Comparison of ENCODE assay signal across 21 cellular contexts in genomic region chr7:155685791-155686160, GRCh38. TPM values are rescaled to one million over a fixed set of nuclear protein-coding genes. Genes with fewer than 3 reads are reported as not detected.
A peak's percentile ranks its signal among the peaks of the same experiment; 100 is the strongest.
DNase-seq lines count a peak whose midpoint lies in the region; ATAC-seq and TF ChIP-seq lines count a peak whose summit lies in the region.
"Had no signal": no experiment of that assay in that cellular context is flagged by ENCODE, and none has a peak within 500 bp of the region (broad histone marks: within the 10 kb centered on the region; RNA-seq: fewer than 3 reads in every experiment).

No MANE protein-coding gene starts in this region.

- H3K79me2 ChIP-seq in GM23338 (replicated peaks; ENCODE audit: insufficient read depth): peaks cover 100% of the 10 kb centered on the region

- TF ChIP-seq CTCF in GM23338 (conservative IDR thresholded peaks at IDR 0.05; ENCODE audit: low read depth in 2 of 2): no peak

- no peak overlapping the region for H3K4me3 ChIP-seq in GM23338
- H3K4me3 ChIP-seq: pancreas, uterus had no signal

- no peak overlapping the region for H3K4me3 Mint-ChIP-seq in stimulated activated naive CD8-positive, alpha-beta T cell treated with anti-CD3 and anti-CD28 coated beads, Interleukin-15, Interleukin-2, amounts not matched to agents 100 ng/mL and 50 ng/mL, for 24 hours
- no peak overlapping the region for H3K4me3 Mint-ChIP-seq in activated CD8-positive, alpha-beta T cell treated with anti-CD3 and anti-CD28 coated beads, Interleukin-2, amount 10 ng/mL, durations not matched to agents 7 days and 5 days
- no peak overlapping the region for H3K4me3 Mint-ChIP-seq in GM23338

- CTCF ChIA-PET in activated CD8-positive, alpha-beta T cell treated with anti-CD3 and anti-CD28 coated beads, Interleukin-2, amount 10 ng/mL, durations not matched to agents 7 days and 5 days (lab: Charles Lee): no interaction called here

- peak overlapping the region; percentile 37 for H3K27ac Mint-ChIP-seq in stimulated activated naive CD8-positive, alpha-beta T cell treated with anti-CD3 and anti-CD28 coated beads, Interleukin-15, Interleukin-2, amounts not matched to agents 100 ng/mL and 50 ng/mL, for 24 hours
- peak overlapping the region; percentile 30 for H3K27ac Mint-ChIP-seq in activated CD8-positive, alpha-beta T cell treated with anti-CD3 and anti-CD28 coated beads, Interleukin-2, amount 10 ng/mL, durations not matched to agents 7 days and 5 days
- no peak overlapping the region for H3K27ac Mint-ChIP-seq in GM23338

- H3K9me2 ChIP-seq in GM23338 (ENCODE audit: insufficient read depth): no peaks in the 10 kb centered on the region

- DNase-seq in stimulated activated naive CD8-positive, alpha-beta T cell treated with anti-CD3 and anti-CD28 coated beads, Interleukin-15, Interleukin-2, amounts not matched to agents 100 U/mL and 50 U/mL, for 24 hours: no peak
- no peak for DNase-seq in activated CD8-positive, alpha-beta T cell treated with anti-CD3 and anti-CD28 coated beads, Interleukin-2, amount 10 ng/mL, durations not matched to agents 7 days and 5 days
- DNase-seq in SK-N-DZ (ENCODE audit: low spot score): no peak
- DNase-seq in GM23338 (ENCODE audit: low spot score): no peak
- DNase-seq in NCI-H2171 (lab: John Stamatoyannopoulos, UW): no peak
- DNase-seq: activated CD4-positive, CD25-positive, alpha-beta regulatory T cell treated with anti-CD3 and anti-CD28 coated beads, Interleukin-2, amount 50 U/mL, for 72 hours; activated T-cell treated with anti-CD3 and anti-CD28 coated beads, Interleukin-2, amount 50 U/mL, for 1 hour; amygdala; Caco-2; caudate nucleus; IMR-90; left ventricle myocardium superior; NCI-H146; pancreas; PC-3; T1000; uterus had no signal

- no peak overlapping the region for H3K4me2 ChIP-seq in GM23338

- no peaks in the 10 kb centered on the region for H3K27me3 Mint-ChIP-seq in stimulated activated naive CD8-positive, alpha-beta T cell treated with anti-CD3 and anti-CD28 coated beads, Interleukin-15, Interleukin-2, amounts not matched to agents 100 ng/mL and 50 ng/mL, for 24 hours
- H3K27me3 Mint-ChIP-seq in activated CD8-positive, alpha-beta T cell treated with anti-CD3 and anti-CD28 coated beads, Interleukin-2, amount 10 ng/mL, durations not matched to agents 7 days and 5 days (ENCODE audit: low read depth): no peaks in the 10 kb centered on the region
- peaks cover 2% of the 10 kb centered on the region for H3K27me3 Mint-ChIP-seq in GM23338 (ENCODE audit: insufficient read depth, low read depth, poor library complexity)

- H4K20me1 ChIP-seq in GM23338 (replicated peaks; ENCODE audit: insufficient read depth): peaks cover 28% of the 10 kb centered on the region

- H3K27ac ChIP-seq in GM23338 (ENCODE audit: low read depth): no peak overlapping the region
- H3K27ac ChIP-seq: pancreas, uterus had no signal

- H3K36me3 Mint-ChIP-seq in stimulated activated naive CD8-positive, alpha-beta T cell treated with anti-CD3 and anti-CD28 coated beads, Interleukin-15, Interleukin-2, amounts not matched to agents 100 ng/mL and 50 ng/mL, for 24 hours (ENCODE audit: low read depth): peaks cover 78% of the 10 kb centered on the region
- peaks cover 83% of the 10 kb centered on the region for H3K36me3 Mint-ChIP-seq in activated CD8-positive, alpha-beta T cell treated with anti-CD3 and anti-CD28 coated beads, Interleukin-2, amount 10 ng/mL, durations not matched to agents 7 days and 5 days (ENCODE audit: low read depth)
- H3K36me3 Mint-ChIP-seq in GM23338 (ENCODE audit: low read depth): peaks cover 55% of the 10 kb centered on the region

- H3K9me3 Mint-ChIP-seq in stimulated activated naive CD8-positive, alpha-beta T cell treated with anti-CD3 and anti-CD28 coated beads, Interleukin-15, Interleukin-2, amounts not matched to agents 100 ng/mL and 50 ng/mL, for 24 hours: peaks cover 4% of the 10 kb centered on the region
- H3K9me3 Mint-ChIP-seq in activated CD8-positive, alpha-beta T cell treated with anti-CD3 and anti-CD28 coated beads, Interleukin-2, amount 10 ng/mL, durations not matched to agents 7 days and 5 days (ENCODE audit: insufficient read depth): no peaks in the 10 kb centered on the region
- peaks cover 13% of the 10 kb centered on the region for H3K9me3 Mint-ChIP-seq in GM23338

- ATAC-seq in stimulated activated naive CD8-positive, alpha-beta T cell treated with anti-CD3 and anti-CD28 coated beads, Interleukin-15, Interleukin-2, amounts not matched to agents 100 U/mL and 50 U/mL, for 24 hours: no peak
- ATAC-seq in GM21528 (IDR thresholded peaks at IDR 0.05; ENCODE audit: low FRiP score, unreplicated experiment) (peak; percentile 22), GM21515 (IDR thresholded peaks at IDR 0.05; ENCODE audit: unreplicated experiment) (no peak), GM23338 (no peak)
- peak; percentile 36 for ATAC-seq in activated CD8-positive, alpha-beta T cell treated with anti-CD3 and anti-CD28 coated beads, Interleukin-2, amount 10 ng/mL, durations not matched to agents 7 days and 5 days
- ATAC-seq: left ventricle myocardium superior, pancreas, PC-3, sciatic nerve had no signal

- no peaks in the 10 kb centered on the region for H3K27me3 ChIP-seq in GM23338 (ENCODE audit: insufficient read depth)
- H3K27me3 ChIP-seq: pancreas, uterus had no signal

- no peaks in the 10 kb centered on the region for H3F3A ChIP-seq in GM23338 (replicated peaks; ENCODE audit: low read depth)

- H3K4me1 ChIP-seq in GM23338 (ENCODE audit: insufficient read depth): peaks cover 20% of the 10 kb centered on the region
- H3K4me1 ChIP-seq: Caco-2, uterus had no signal

- no peak overlapping the region for H2AFZ ChIP-seq in GM23338

- peaks cover 83% of the 10 kb centered on the region for H3K4me1 Mint-ChIP-seq in stimulated activated naive CD8-positive, alpha-beta T cell treated with anti-CD3 and anti-CD28 coated beads, Interleukin-15, Interleukin-2, amounts not matched to agents 100 ng/mL and 50 ng/mL, for 24 hours (ENCODE audit: low read depth)
- peaks cover 36% of the 10 kb centered on the region for H3K4me1 Mint-ChIP-seq in activated CD8-positive, alpha-beta T cell treated with anti-CD3 and anti-CD28 coated beads, Interleukin-2, amount 10 ng/mL, durations not matched to agents 7 days and 5 days (ENCODE audit: low read depth)
- peaks cover 53% of the 10 kb centered on the region for H3K4me1 Mint-ChIP-seq in GM23338

- POLR2A ChIA-PET in activated CD8-positive, alpha-beta T cell treated with anti-CD3 and anti-CD28 coated beads, Interleukin-2, amount 10 ng/mL, durations not matched to agents 7 days and 5 days (lab: Charles Lee): no interaction called here

- H3K36me3 ChIP-seq in GM23338 (ENCODE audit: insufficient read depth): no peaks in the 10 kb centered on the region
- H3K36me3 ChIP-seq: uterus had no signal

RNA-seq across cellular contexts. Expression of gene RBM33, which starts 41.3 kb away (rescaled TPM):
- total RNA-seq in activated CD8-positive, alpha-beta T cell treated with anti-CD3 and anti-CD28 coated beads, Interleukin-2, amount 10 ng/mL, durations not matched to agents 7 days and 5 days: 10 to 100 TPM; 81.4 to 85.6 TPM
- polyA plus RNA-seq in SK-N-DZ (2014; cell fraction: cytosol; rRNA removed): 18.6 and 21.3 TPM in 2 replicates
- 39.5 and 67.1 TPM in 2 replicates for polyA plus RNA-seq in SK-N-DZ (2014; cell fraction: nucleus; rRNA removed)
- 26.1 and 47.7 TPM in 2 replicates for total RNA-seq in GM23338 (2014; rRNA removed; shearing (Covaris generic))
- polyA plus RNA-seq in GM23338 (2016; fragmentation: Nextera tagmentation; extraction: Ambion mirVana): 88.5 and 94.7 TPM in 2 replicates

Comparison
In these comparisons a context has a peak if more than half of its experiments do, and no peak if none do; other contexts are left out.
1. ATAC-seq: peak in GM21528 (single experiment) and activated CD8-positive, alpha-beta T cell treated with anti-CD3 and anti-CD28 coated beads, Interleukin-2, amount 10 ng/mL, durations not matched to agents 7 days and 5 days (single experiment); none in stimulated activated naive CD8-positive, alpha-beta T cell treated with anti-CD3 and anti-CD28 coated beads, Interleukin-15, Interleukin-2, amounts not matched to agents 100 U/mL and 50 U/mL, for 24 hours (single experiment), GM21515 (single experiment) and GM23338 (single experiment).